In the genomic region with DNA sequence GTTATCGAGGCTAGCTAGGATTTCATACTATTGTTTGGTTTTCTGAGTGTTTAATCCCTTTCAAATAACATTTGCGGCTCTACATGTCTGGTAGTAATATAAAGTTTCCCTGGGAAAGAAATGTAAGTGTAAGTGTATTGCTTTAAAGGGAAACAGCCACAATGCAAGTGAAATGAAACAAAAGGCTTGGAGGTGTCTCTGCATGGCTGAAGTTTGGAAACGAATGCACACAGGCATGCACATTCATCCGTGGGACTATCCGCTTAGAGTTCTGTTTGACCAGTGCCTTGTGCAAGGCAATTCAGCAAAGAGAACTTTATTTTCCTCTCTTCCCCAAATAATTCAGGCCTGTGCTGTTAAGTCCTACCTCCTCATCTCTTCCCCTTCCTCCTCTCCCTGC, we compare ENCODE assay signal across 12 cellular contexts. TPM values are rescaled to one million over a fixed set of nuclear protein-coding genes. Genes with fewer than 3 reads are reported as not detected.
DNase-seq lines count a peak whose midpoint lies in the region; ATAC-seq and TF ChIP-seq lines count a peak whose summit lies in the region.
"Had no signal": no experiment of that assay in that cellular context is flagged by ENCODE, and none has a peak within 500 bp of the region (broad histone marks: within the 10 kb centered on the region; RNA-seq: fewer than 3 reads in every experiment).

No MANE protein-coding gene starts in this region.

- no peak for DNase-seq in cardiac muscle cell (ENCODE audit: low read depth in 1 of 2, low spot score in 1 of 2)
- DNase-seq in cardiac septum (ENCODE audit: low spot score): no peak
- DNase-seq in fibroblast of pulmonary artery (ENCODE audit: low read depth): peak; percentile 6
- no peak for DNase-seq in neuronal stem cell (ENCODE audit: low spot score)
- DNase-seq in aorta: no peak
- DNase-seq in GDM1 (lab: John Stamatoyannopoulos, UW): no peak
- no peak for DNase-seq in activated CD4-positive, alpha-beta T cell treated with anti-CD3 and anti-CD28 coated beads for 48 hours
- no peak for DNase-seq in foreskin keratinocyte
- DNase-seq: activated CD4-positive, CD25-positive, alpha-beta regulatory T cell; activated T-cell treated with anti-CD3 and anti-CD28 coated beads, Interleukin-2, amount 50 U/mL, for 4 hours; NCI-H1417; occipital lobe had no signal

- H3K18ac ChIP-seq in neuronal stem cell (ENCODE audit: low read length): no peak overlapping the region

- H3K4ac ChIP-seq in neuronal stem cell (ENCODE audit: low read length): no peak overlapping the region

- H3K27me3 ChIP-seq in cardiac muscle cell: no peaks in the 10 kb centered on the region
- no peaks in the 10 kb centered on the region for H3K27me3 ChIP-seq in neuronal stem cell (ENCODE audit: control insufficient read depth in 3 of 3, insufficient read depth in 3 of 3, low read depth in 1 of 3, low read length in 3 of 3)
- H3K27me3 ChIP-seq in aorta (ENCODE audit: control insufficient read depth in 1 of 2, insufficient read depth in 2 of 2, low read length in 1 of 2): no peaks in the 10 kb centered on the region
- peaks cover 8% of the 10 kb centered on the region for H3K27me3 ChIP-seq in foreskin keratinocyte

- H2BK120ac ChIP-seq in neuronal stem cell (ENCODE audit: low read depth, low read length): no peak overlapping the region

- peak overlapping the region; percentile 27 for H2AFZ ChIP-seq in neuronal stem cell (ENCODE audit: low read length)

- no peak overlapping the region for H3K9ac ChIP-seq in neuronal stem cell (ENCODE audit: low read depth, low read length, poor library complexity)

- H3K27ac ChIP-seq in cardiac muscle cell (peak overlapping the region; percentile 56), neuronal stem cell (replicated peaks; ENCODE audit: low read length) (no peak overlapping the region), aorta (ENCODE audit: low read depth in 1 of 2, low read length in 2 of 2) (peak overlapping the region; percentile 90 to 96), foreskin keratinocyte (no peak overlapping the region)

- H3K4me1 ChIP-seq in cardiac muscle cell (ENCODE audit: low read depth) (peaks cover 21% of the 10 kb centered on the region), neuronal stem cell (ENCODE audit: control insufficient read depth in 2 of 2, insufficient read depth in 1 of 2, low read depth in 1 of 2, low read length in 2 of 2) (peaks cover 7 to 14% of the 10 kb centered on the region in 2 donors), aorta (ENCODE audit: control insufficient read depth in 1 of 2, insufficient read depth in 2 of 2, low read length in 2 of 2) (peaks cover 4 to 7% of the 10 kb centered on the region in 2 donors), foreskin keratinocyte (peaks cover 4% of the 10 kb centered on the region)

- no peaks in the 10 kb centered on the region for H3K79me1 ChIP-seq in neuronal stem cell (ENCODE audit: low read depth, low read length)

- WGBS in neuronal stem cell (ENCODE audit: extremely low coverage in 2 of 2, insufficient read length in 2 of 2, insufficient replicate concordance in 1 of 2), 2 donors: no CpG with 5 or more reads among the region's 5 CpGs
- 3% methylated on average over 5 of the region's 5 CpGs for WGBS in aorta, 2 donors

- no peak overlapping the region for H2AK5ac ChIP-seq in neuronal stem cell (ENCODE audit: low read depth, low read length)

- intact Hi-C loops in cardiac septum (cut with DNase I): loop anchor here (5.0 kb wide), 1 partner anchor 58 kb away; no protein-coding TSS in a partner anchor
- intact Hi-C loops in aorta (cut with DNase I): no loop called here

- H3K4me3 ChIP-seq in cardiac muscle cell (no peak overlapping the region), fibroblast of pulmonary artery (replicated peaks; ENCODE audit: low read depth, low read length) (no peak overlapping the region), neuronal stem cell (ENCODE audit: low read length in 2 of 2) (no peak overlapping the region), aorta (ENCODE audit: low read length in 2 of 2) (no peak overlapping the region)

- H3K36me3 ChIP-seq in cardiac muscle cell (no peaks in the 10 kb centered on the region), neuronal stem cell (replicated peaks in 1 of 2; ENCODE audit: control insufficient read depth in 2 of 2, insufficient read depth in 2 of 2, low read length in 2 of 2) (no peaks in the 10 kb centered on the region), aorta (ENCODE audit: control insufficient read depth in 1 of 2, insufficient read depth in 2 of 2, low read length in 1 of 2) (no peaks in the 10 kb centered on the region)

- no peak overlapping the region for H2BK5ac ChIP-seq in neuronal stem cell (ENCODE audit: low read length)

- ATAC-seq in aorta (ENCODE audit: low FRiP score) (no peak), foreskin keratinocyte (no peak)
- ATAC-seq: activated T-cell treated with anti-CD3 and anti-CD28 coated beads, Interleukin-2, amount 50 U/mL, for 4 hours had no signal

- no peak overlapping the region for H2BK15ac ChIP-seq in neuronal stem cell (ENCODE audit: low read length)

- no peak for TF ChIP-seq CTCF in cardiac muscle cell (IDR thresholded peaks at IDR 0.05; ENCODE audit: low read depth, low read length)
- TF ChIP-seq CTCF in fibroblast of pulmonary artery (IDR thresholded peaks at IDR 0.05; ENCODE audit: low read length, missing control alignments): no peak
- TF ChIP-seq CTCF in foreskin keratinocyte (conservative IDR thresholded peaks at IDR 0.05): no peak

- no peak overlapping the region for H3K23ac ChIP-seq in neuronal stem cell (ENCODE audit: low read depth, low read length, poor library complexity)

- H3K4me2 ChIP-seq in neuronal stem cell (ENCODE audit: insufficient read depth, low read length, poor library complexity, severe bottlenecking): no peak overlapping the region

- no peak overlapping the region for H4K91ac ChIP-seq in neuronal stem cell (ENCODE audit: low read depth, low read length, poor library complexity)

- H2BK12ac ChIP-seq in neuronal stem cell (ENCODE audit: low read length): no peak overlapping the region

- no peak overlapping the region for H3K14ac ChIP-seq in neuronal stem cell (ENCODE audit: low read length)

- no peak overlapping the region for H4K8ac ChIP-seq in neuronal stem cell (ENCODE audit: low read depth, low read length)

- H3K9me3 ChIP-seq in cardiac muscle cell (ENCODE audit: low read depth) (no peaks in the 10 kb centered on the region), neuronal stem cell (replicated peaks in 1 of 2; ENCODE audit: control insufficient read depth in 2 of 2, insufficient read depth in 1 of 2, low read depth in 1 of 2, low read length in 2 of 2) (no peaks in the 10 kb centered on the region), aorta (ENCODE audit: control insufficient read depth, low read length) (no peaks in the 10 kb centered on the region)

RNA-seq across cellular contexts. Expression of a gene that starts 56.1 kb away (rescaled TPM):
- total RNA-seq in cardiac muscle cell (14.2 and 27.9 TPM in 2 replicates), cardiac septum (25.7 TPM), aorta (100 to 1,000 TPM in 1 of 2 donors, 10 to 100 TPM in 1; 61.1 to 108 TPM), foreskin keratinocyte (13.6 and 14.5 TPM in 2 replicates)
- polyA plus RNA-seq in cardiac muscle cell (9.4 and 17.8 TPM in 2 replicates), aorta (1 to 10 TPM; 6.2 to 7.5 TPM), foreskin keratinocyte (2.1 and 2.5 TPM in 2 replicates)
- polyA plus RNA-seq in neuronal stem cell (2013, experiment 1 of 2): 19.2 TPM
- 19.8 TPM for polyA plus RNA-seq in neuronal stem cell (2013, experiment 2 of 2)

Comparison
In these comparisons a context has a peak if more than half of its experiments do, and no peak if none do; other contexts are left out.
1. H3K27ac ChIP-seq: peak in cardiac muscle cell (single experiment) and aorta (2 of 2); none in neuronal stem cell (single experiment) and foreskin keratinocyte (single experiment).